In genomic region chr13:95115525-95115924, GRCh38 we compare ENCODE assay signal across 21 cellular contexts.
DNase-seq lines count a peak whose midpoint lies in the region; ATAC-seq lines count a peak whose summit lies in the region.
"Had no signal": no experiment of that assay in that cellular context is flagged by ENCODE, and none has a peak within 500 bp of the region (broad histone marks: within the 10 kb centered on the region; RNA-seq: fewer than 3 reads in every experiment).

No MANE protein-coding gene starts in this region.

- peak; percentile 29 for DNase-seq in DMS153 (lab: John Stamatoyannopoulos, UW)
- DNase-seq in NCI-H748 treated with DMSO at 0.1 percent for 48 hours (lab: John Stamatoyannopoulos, UW) = peak; percentile 46
- peak; percentile 97 for DNase-seq in epithelial cell of prostate (ENCODE audit: low read depth, low spot score)
- DNase-seq in mucosa of gallbladder (ENCODE audit: low spot score) = peak; percentile 20
- no peak for DNase-seq in stimulated activated CD4-positive, alpha-beta T cell treated with anti-CD3 and anti-CD28 coated beads, Interleukin-15, amount 100 ng/mL, for 24 hours
- DNase-seq in HuH-7 (ENCODE audit: low spot score) = no peak
- no peak for DNase-seq in activated CD4-positive, alpha-beta T cell treated with anti-CD3 and anti-CD28 coated beads for 4 hours
- DNase-seq: ACHN; activated CD8-positive, alpha-beta memory T cell treated with anti-CD3 and anti-CD28 coated beads for 24 hours; adrenal gland; CD4-positive, alpha-beta memory T cell; EL; HFFc6; NCI-H2029; NCI-H82; psoas muscle; spleen; stimulated activated naive B cell treated with anti-CD40 and anti-IgM and Interleukin-4, amounts not matched to agents 10 μg/mL and 1 μg/mL and 100 μg/mL, for 72 hours; SW 1271; WERI-Rb-1 had no signal

- peak overlapping the region; percentile 75 for H3K27ac ChIP-seq in epithelial cell of prostate
- H3K27ac ChIP-seq: adrenal gland, psoas muscle, spleen, WERI-Rb-1 had no signal

- no peak for ATAC-seq in HG02763 (IDR thresholded peaks at IDR 0.05; ENCODE audit: unreplicated experiment)
- ATAC-seq: psoas muscle; stimulated activated naive B cell treated with anti-CD40 and anti-IgM and Interleukin-4, amounts not matched to agents 10 μg/mL and 1 μg/mL and 100 μg/mL, for 72 hours had no signal

Comparison
In these comparisons a context has a peak if more than half of its experiments do, and no peak if none do; other contexts are left out.
1. DNase-seq: peak in DMS153 (single experiment), NCI-H748 treated with DMSO at 0.1 percent for 48 hours (single experiment), epithelial cell of prostate (single experiment) and mucosa of gallbladder (single experiment); none in stimulated activated CD4-positive, alpha-beta T cell treated with anti-CD3 and anti-CD28 coated beads, Interleukin-15, amount 100 ng/mL, for 24 hours (single experiment), HuH-7 (single experiment) and activated CD4-positive, alpha-beta T cell treated with anti-CD3 and anti-CD28 coated beads for 4 hours (0 of 2).